Comparison of ENCODE assay signal across 16 cellular contexts in genomic region chr6:123805921-123806320, GRCh38. TPM values are rescaled to one million over a fixed set of nuclear protein-coding genes. Genes with fewer than 3 reads are reported as not detected.
DNase-seq lines count a peak whose midpoint lies in the region; ATAC-seq and TF ChIP-seq lines count a peak whose summit lies in the region.
"Had no signal": no experiment of that assay in that cellular context is flagged by ENCODE, and none has a peak within 500 bp of the region (broad histone marks: within the 10 kb centered on the region; RNA-seq: fewer than 3 reads in every experiment).

No MANE protein-coding gene starts in this region.

- DNase-seq in NCI-H1105 (lab: John Stamatoyannopoulos, UW) (peak; percentile 17), NCI-H146 (lab: John Stamatoyannopoulos, UW) (peak; percentile 56), NCI-H774 (lab: John Stamatoyannopoulos, UW) (peak; percentile 57), psoas muscle (no peak), UCSD-AML1 (lab: John Stamatoyannopoulos, UW; ENCODE audit: unreplicated experiment) (no peak), GM19238 (ENCODE audit: insufficient read length, low spot score) (no peak), WTC11 (ENCODE audit: low spot score) (no peak)
- DNase-seq: CD8-positive, alpha-beta T cell; MG63; NCI-H1694; NCI-H526 treated with DMSO at 0.1 percent for 48 hours; SHP77 treated with DMSO at 0.1 percent for 48 hours; T-helper 17 cell had no signal

- ATAC-seq in psoas muscle (no peak), WTC11 (no peak)
- ATAC-seq: CD8-positive, alpha-beta T cell; HCT116; T-helper 17 cell had no signal

- H3K4me1 ChIP-seq in psoas muscle, result peaks cover 6% of the 10 kb centered on the region

- peaks cover 64% of the 10 kb centered on the region for H3K27me3 Mint-ChIP-seq in WTC11 (ENCODE audit: low read depth)

- H3K27ac Mint-ChIP-seq in WTC11, result no peak overlapping the region
- H3K27ac Mint-ChIP-seq: CD8-positive, alpha-beta T cell; T-helper 17 cell had no signal

- peak overlapping the region; percentile 34 for H3K27ac ChIP-seq in psoas muscle

- no peak overlapping the region for H3K4me3 Mint-ChIP-seq in WTC11
- H3K4me3 Mint-ChIP-seq: CD8-positive, alpha-beta T cell had no signal

- no peaks in the 10 kb centered on the region for H3K27me3 ChIP-seq in psoas muscle (ENCODE audit: insufficient read depth in 3 of 3, low read length in 2 of 3)

- H3K36me3 ChIP-seq in psoas muscle (ENCODE audit: insufficient read depth in 1 of 2, low read depth in 1 of 2), result no peaks in the 10 kb centered on the region
- H3K36me3 ChIP-seq: MG63 had no signal

- intact Hi-C loops in psoas muscle (cut with DNase I), result loop anchor here (10.0 kb wide), 3 partner anchors 159 to 989 kb away; no protein-coding TSS in a partner anchor

- WGBS in psoas muscle, 3 donors, result 62 to 80% (median 71%) methylated on average over 1 of the region's 1 CpG

- TF ChIP-seq CTCF in psoas muscle (IDR thresholded peaks at IDR 0.05) (no peak), WTC11 (IDR thresholded peaks at IDR 0.05) (no peak)

- no peak overlapping the region for H3K4me3 ChIP-seq in psoas muscle
- H3K4me3 ChIP-seq: MG63 had no signal

- POLR2A ChIA-PET in WTC11 (lab: Charles Lee), result no interaction called here

- no peaks in the 10 kb centered on the region for H3K9me3 Mint-ChIP-seq in WTC11
- H3K9me3 Mint-ChIP-seq: CD8-positive, alpha-beta T cell had no signal

- H3K36me3 Mint-ChIP-seq in WTC11, result no peaks in the 10 kb centered on the region
- H3K36me3 Mint-ChIP-seq: CD8-positive, alpha-beta T cell had no signal

- CTCF ChIA-PET in WTC11 (lab: Charles Lee), result no interaction called here

- no peaks in the 10 kb centered on the region for H3K9me3 ChIP-seq in psoas muscle
- H3K9me3 ChIP-seq: MG63 had no signal

- peaks cover 9% of the 10 kb centered on the region for H3K4me1 Mint-ChIP-seq in WTC11

TF ChIP-seq in WTC11, 78 proteins besides CTCF, POLR2A, EP300 and RAD21:
- TF ChIP-seq GRHL2 (CRISPR knock-in tag; IDR thresholded peaks at IDR 0.05; ENCODE audit: insufficient replicate concordance, severe bottlenecking), result no peak
- no peak for TF ChIP-seq E2F5 (CRISPR knock-in tag; IDR thresholded peaks at IDR 0.05)
- no peak for TF ChIP-seq TEAD4 (CRISPR knock-in tag; IDR thresholded peaks at IDR 0.05)
- TF ChIP-seq KAT7 (CRISPR knock-in tag; IDR thresholded peaks at IDR 0.05; ENCODE audit: borderline replicate concordance), result no peak
- TF ChIP-seq PRDM15 (CRISPR knock-in tag; IDR thresholded peaks at IDR 0.05), result no peak
- TF ChIP-seq SP1 (CRISPR knock-in tag; conservative IDR thresholded peaks at IDR 0.05), result no peak
- no peak for TF ChIP-seq ATF1 (CRISPR knock-in tag; IDR thresholded peaks at IDR 0.05)
- TF ChIP-seq SOX15 (CRISPR knock-in tag; IDR thresholded peaks at IDR 0.05), result no peak
- no peak for TF ChIP-seq PREB (CRISPR knock-in tag; IDR thresholded peaks at IDR 0.05; ENCODE audit: borderline replicate concordance)
- TF ChIP-seq E2F4 (CRISPR knock-in tag; IDR thresholded peaks at IDR 0.05; ENCODE audit: borderline replicate concordance, low read depth), result no peak
- no peak for TF ChIP-seq MYBL2 (CRISPR knock-in tag; IDR thresholded peaks at IDR 0.05)

RNA-seq across cellular contexts. Expression of gene NKAIN2, which starts 2.3 kb away (rescaled TPM):
- total RNA-seq in psoas muscle, result 10 to 100 TPM in 1 of 4 donors, 1 to 10 TPM in 2, under 1 TPM in 1; 0.65 to 13.5 (median 4.0) TPM
- polyA plus RNA-seq in psoas muscle, result 1 to 10 TPM in 1 of 3 donors, under 1 TPM in 2; 0.08 to 1.1 (median 0.69) TPM
- total RNA-seq in WTC11 (2021), result 0.33 to 0.64 TPM (median 0.41 TPM) in 3 replicates
- total RNA-seq: CD8-positive, alpha-beta T cell had no signal
- polyA plus RNA-seq: AG04450, BJ had no signal

Comparison
In these comparisons a context has a peak if more than half of its experiments do, and no peak if none do; other contexts are left out.
1. DNase-seq: peak in NCI-H1105 (single experiment), NCI-H146 (single experiment) and NCI-H774 (single experiment); none in psoas muscle (0 of 2), UCSD-AML1 (single experiment), GM19238 (single experiment) and WTC11 (single experiment).